9 cellular contexts compared by ENCODE assay signal in the genomic region with DNA sequence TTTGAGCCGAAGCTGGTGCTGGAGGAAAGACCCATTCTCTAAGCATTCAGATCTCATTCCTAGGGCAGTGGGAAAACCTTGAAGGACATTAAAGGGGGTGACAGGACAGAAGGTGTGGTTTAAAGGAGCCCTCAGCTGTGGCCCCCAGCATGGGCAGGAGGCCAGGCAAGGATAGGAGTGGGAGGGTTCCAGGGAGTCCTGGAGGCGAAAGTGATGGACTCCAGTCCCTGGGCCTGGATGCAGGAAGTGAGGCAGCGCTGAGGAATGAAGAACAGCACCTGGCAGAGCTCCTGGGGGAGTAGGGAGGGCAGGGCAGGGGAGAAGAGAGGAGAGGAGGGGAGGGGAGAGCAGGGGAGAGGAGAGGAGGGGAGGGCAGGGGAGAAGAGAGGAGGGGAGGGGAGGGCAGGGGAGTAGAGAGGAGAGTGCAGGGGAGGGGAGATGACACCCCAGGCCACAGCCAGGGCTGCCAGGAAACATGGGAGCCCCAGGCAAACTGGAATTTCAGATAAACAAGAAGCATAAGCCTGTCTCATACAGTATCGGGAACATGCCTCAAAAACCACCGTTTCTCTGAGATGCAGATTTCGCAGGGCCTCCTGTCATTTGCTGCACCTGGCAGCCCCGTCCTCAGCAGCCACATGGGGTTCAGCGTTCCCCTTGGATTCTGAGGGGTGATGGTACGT. TPM values are rescaled to one million over a fixed set of nuclear protein-coding genes. Genes with fewer than 3 reads are reported as not detected.
DNase-seq lines count a peak whose midpoint lies in the region; ATAC-seq, FAIRE-seq and TF ChIP-seq lines count a peak whose summit lies in the region.
"Had no signal": no experiment of that assay in that cellular context is flagged by ENCODE, and none has a peak within 500 bp of the region (broad histone marks: within the 10 kb centered on the region; RNA-seq: fewer than 3 reads in every experiment).

No MANE protein-coding gene starts in this region.

- H3K36me3 ChIP-seq in pancreas, result no peaks in the 10 kb centered on the region

- 58% methylated on average over 9 of the region's 9 CpGs for WGBS in pancreas, 2 donors

- DNase-seq in Daoy (ENCODE audit: low read depth) (peak; percentile 83), RWPE1 (ENCODE audit: low spot score) (peak; percentile 78), fibroblast of the aortic adventitia (ENCODE audit: low read depth) (peak; percentile 53), pancreas (peak in 5 of 6 donors; percentile 58 to 70 (median 61)), OCI-M2 (lab: John Stamatoyannopoulos, UW; ENCODE audit: unreplicated experiment) (no peak), NCI-H187 treated with DMSO at 0.1 percent for 48 hours (lab: John Stamatoyannopoulos, UW) (no peak)
- no peak for DNase-seq in activated effector memory CD4-positive, alpha-beta T cell treated with anti-CD3 and anti-CD28 coated beads, Interleukin-2, amount 50 U/mL, for 16 hours
- no peak for DNase-seq in stimulated activated CD4-positive, alpha-beta T cell treated with anti-CD3 and anti-CD28 coated beads, Interleukin-1b, Interleukin-23, amount 100 ng/mL, for 48 hours
- DNase-seq: immature natural killer cell had no signal

- POLR2A ChIA-PET in RWPE1 (lab: Yijun Ruan, JAX; ENCODE audit: low non-redundant PET), result no interaction called here

- H3K27ac ChIP-seq in RWPE1 (peak overlapping the region; percentile 91), pancreas (peak overlapping the region; percentile 22 to 94 (median 72))

- no peak overlapping the region for H3K4me3 ChIP-seq in fibroblast of the aortic adventitia (ENCODE audit: low read depth, low read length)
- no peak overlapping the region for H3K4me3 ChIP-seq in pancreas

- H3K4me1 ChIP-seq in pancreas, result peaks cover 33 to 48% (median 36%) of the 10 kb centered on the region in 3 donors

- CTCF ChIA-PET in RWPE1 (lab: Yijun Ruan, JAX), result interaction anchor here (0.6 kb wide), 1 partner anchor 324 kb away, joined by 3 read pairs; no protein-coding TSS in a partner anchor

- H3K9me3 ChIP-seq in pancreas, result no peaks in the 10 kb centered on the region

- FAIRE-seq in pancreas (lab: Jason Lieb, UNC), result no peak

- intact Hi-C loops in pancreas (cut with DNase I), result no loop called here

- no peaks in the 10 kb centered on the region for H3K27me3 ChIP-seq in pancreas

- peak; percentile 15 to 46 (median 34) for ATAC-seq in pancreas

- TF ChIP-seq CTCF in RWPE1 (conservative IDR thresholded peaks at IDR 0.05; ENCODE audit: low read depth) (no peak), fibroblast of the aortic adventitia (IDR thresholded peaks at IDR 0.05; ENCODE audit: insufficient read depth, low read length) (no peak), pancreas (IDR thresholded peaks at IDR 0.05) (no peak)

RNA-seq across cellular contexts. Expression of a gene that starts 5.7 kb away (rescaled TPM):
- total RNA-seq in Daoy (2014; rRNA removed; shearing (Covaris generic)), result 12.9 and 13.4 TPM in 2 replicates
- total RNA-seq in fibroblast of the aortic adventitia (ENCODE audit: low replicate concordance) (3.1 and 3.4 TPM in 2 replicates), pancreas (10 to 100 TPM; 53.3 to 65.3 (median 60.6) TPM)
- polyA plus RNA-seq in pancreas, result 10 to 100 TPM; 80.1 to 87.6 TPM

Comparison
In these comparisons a context has a peak if more than half of its experiments do, and no peak if none do; other contexts are left out.
1. DNase-seq: peak in Daoy (single experiment), RWPE1 (single experiment), fibroblast of the aortic adventitia (single experiment) and pancreas (5 of 6); none in OCI-M2 (single experiment), NCI-H187 treated with DMSO at 0.1 percent for 48 hours (single experiment), activated effector memory CD4-positive, alpha-beta T cell treated with anti-CD3 and anti-CD28 coated beads, Interleukin-2, amount 50 U/mL, for 16 hours (single experiment) and stimulated activated CD4-positive, alpha-beta T cell treated with anti-CD3 and anti-CD28 coated beads, Interleukin-1b, Interleukin-23, amount 100 ng/mL, for 48 hours (single experiment).